In genomic region chr1:20507248-20507563, GRCh38 we compare ENCODE assay signal across 1 cellular context.
TF ChIP-seq lines count a peak whose summit lies in the region.

No MANE protein-coding gene starts in this region.

TF ChIP-seq in H1, 55 proteins besides CTCF, POLR2A, EP300 and RAD21:
- TF ChIP-seq TEAD4 (IDR thresholded peaks at IDR 0.05; ENCODE audit: low read depth, low read length): no peak
- TF ChIP-seq CHD1 (IDR thresholded peaks at IDR 0.05; ENCODE audit: low read depth, low read length): no peak
- TF ChIP-seq ATF3 (IDR thresholded peaks at IDR 0.05; ENCODE audit: insufficient read depth, low read depth, low read length): no peak
- no peak for TF ChIP-seq SIX5 (IDR thresholded peaks at IDR 0.05; ENCODE audit: low read depth, low read length)
- no peak for TF ChIP-seq POLR2AphosphoS5 (IDR thresholded peaks at IDR 0.05; ENCODE audit: low read depth, low read length)
- no peak for TF ChIP-seq CHD2 (IDR thresholded peaks at IDR 0.05; ENCODE audit: low read length)
- no peak for TF ChIP-seq KDM5A (IDR thresholded peaks at IDR 0.05; ENCODE audit: low read length)
- TF ChIP-seq, protein P1, sequence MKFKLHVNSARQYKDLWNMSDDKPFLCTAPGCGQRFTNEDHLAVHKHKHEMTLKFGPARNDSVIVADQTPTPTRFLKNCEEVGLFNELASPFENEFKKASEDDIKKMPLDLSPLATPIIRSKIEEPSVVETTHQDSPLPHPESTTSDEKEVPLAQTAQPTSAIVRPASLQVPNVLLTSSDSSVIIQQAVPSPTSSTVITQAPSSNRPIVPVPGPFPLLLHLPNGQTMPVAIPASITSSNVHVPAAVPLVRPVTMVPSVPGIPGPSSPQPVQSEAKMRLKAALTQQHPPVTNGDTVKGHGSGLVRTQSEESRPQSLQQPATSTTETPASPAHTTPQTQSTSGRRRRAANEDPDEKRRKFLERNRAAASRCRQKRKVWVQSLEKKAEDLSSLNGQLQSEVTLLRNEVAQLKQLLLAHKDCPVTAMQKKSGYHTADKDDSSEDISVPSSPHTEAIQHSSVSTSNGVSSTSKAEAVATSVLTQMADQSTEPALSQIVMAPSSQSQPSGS (IDR thresholded peaks at IDR 0.05; ENCODE audit: low read length): no peak
- no peak for TF ChIP-seq YY1 (IDR thresholded peaks at IDR 0.05; ENCODE audit: low read depth, low read length)
- no peak for TF ChIP-seq POU5F1 (IDR thresholded peaks at IDR 0.05; ENCODE audit: low read depth, low read length)
- no peak for TF ChIP-seq GABPA (IDR thresholded peaks at IDR 0.05; ENCODE audit: borderline replicate concordance, insufficient read depth, low read length)
- TF ChIP-seq CBX8 (IDR thresholded peaks at IDR 0.05; ENCODE audit: borderline replicate concordance, low read depth, low read length): no peak
- no peak for TF ChIP-seq FOSL1 (IDR thresholded peaks at IDR 0.05; ENCODE audit: insufficient read depth, low read depth, low read length)
- no peak for TF ChIP-seq BCL11A (IDR thresholded peaks at IDR 0.05; ENCODE audit: low read depth in 2 of 2, low read length in 2 of 2)
- no peak for TF ChIP-seq JUND (IDR thresholded peaks at IDR 0.05; ENCODE audit: low read length)
- TF ChIP-seq TCF12 (IDR thresholded peaks at IDR 0.05; ENCODE audit: low read depth, low read length): no peak
- TF ChIP-seq KDM1A (IDR thresholded peaks at IDR 0.05; ENCODE audit: borderline replicate concordance, low read length): no peak
- TF ChIP-seq SP4 (IDR thresholded peaks at IDR 0.05; ENCODE audit: low read length): no peak
- no peak for TF ChIP-seq GTF2F1 (IDR thresholded peaks at IDR 0.05; ENCODE audit: borderline replicate concordance, low read depth, low read length)
